In the genomic region with DNA sequence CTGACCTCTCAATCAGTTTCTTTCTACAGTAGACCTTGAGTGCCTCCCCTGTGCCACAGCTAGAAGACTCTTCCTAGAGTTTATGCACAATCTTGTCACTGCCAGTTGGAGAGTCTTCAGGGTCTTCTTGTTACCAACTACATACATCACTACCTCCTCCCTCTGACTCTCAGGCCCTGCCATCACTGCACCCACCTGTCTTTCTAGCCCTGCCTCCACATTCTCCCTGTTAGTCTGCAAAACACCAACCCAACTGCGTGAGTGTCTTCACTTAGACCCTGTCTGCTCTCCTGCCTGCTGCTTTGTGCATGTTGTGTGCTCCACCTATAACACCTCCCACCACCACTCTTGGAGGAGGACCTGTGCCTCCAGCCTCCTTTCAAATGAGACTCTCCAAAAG, we compare ENCODE assay signal across 27 cellular contexts.
"Had no signal": no experiment of that assay in that cellular context is flagged by ENCODE, and none has a peak within 500 bp of the region (broad histone marks: within the 10 kb centered on the region; RNA-seq: fewer than 3 reads in every experiment).

No MANE protein-coding gene starts in this region.

- DNase-seq: stimulated activated CD4-positive, alpha-beta T cell treated with anti-CD3 and anti-CD28 coated beads, Interleukin-2, amount 100 ng/mL, for 48 hours; stimulated activated CD4-positive, alpha-beta T cell treated with anti-CD3 and anti-CD28 coated beads, Interleukin-4, amount 100 ng/mL, for 1 hour; stimulated activated CD4-positive, alpha-beta T cell treated with anti-CD3 and anti-CD28 coated beads, Interleukin-4, amount 100 ng/mL, for 24 hours; stimulated activated CD4-positive, alpha-beta T cell treated with anti-CD3 and anti-CD28 coated beads, Interleukin-4, amount 100 ng/mL, for 4 hours; stimulated activated CD8-positive, alpha-beta memory T cell treated with anti-CD3 and anti-CD28 coated beads, Interleukin-4, amount 100 ng/mL, for 48 hours; stimulated activated naive B cell treated with anti-CD40 and anti-IgM and Interleukin-4, amounts not matched to agents 10 μg/mL and 1 μg/mL and 100 μg/mL, for 72 hours; stimulated activated naive CD4-positive, alpha-beta T cell; stimulated activated naive CD4-positive, alpha-beta T cell treated with Interleukin-2 at 50 U/mL for 16 hours; stimulated activated naive CD8-positive, alpha-beta T cell treated with anti-CD3 and anti-CD28 coated beads, Interleukin-15, amount 100 ng/mL, for 72 hours; stimulated activated naive CD8-positive, alpha-beta T cell treated with anti-CD3 and anti-CD28 coated beads, Interleukin-15, Interleukin-2, amounts not matched to agents 100 U/mL and 50 U/mL, for 24 hours; stomach; substantia nigra; testis; thyroid gland; tibial artery; transverse colon; trophoblast cell; upper lobe of left lung; upper lobe of right lung; uterus had no signal

- H3K9me3 ChIP-seq: stomach, suprapubic skin, testis, thoracic aorta, thyroid gland, tibial artery, tibial nerve, transverse colon, upper lobe of left lung, upper lobe of right lung, uterus had no signal

- H3K4me3 ChIP-seq: stomach, suprapubic skin, testis, thoracic aorta, thyroid gland, tibial artery, tibial nerve, transverse colon, upper lobe of left lung, upper lobe of right lung, uterus had no signal

- H3K4me1 Mint-ChIP-seq: stimulated activated effector memory CD8-positive, alpha-beta T cell treated with anti-CD3 and anti-CD28 coated beads, Interleukin-12 subunit alpha, Interleukin-12 subunit beta, amount 100 ng/mL, for 72 hours; stimulated activated memory B cell treated with anti-CD40 and anti-IgM and Interleukin-4, amounts not matched to agents 10 μg/mL and 1 μg/mL and 100 μg/mL, for 72 hours; stimulated activated naive B cell treated with anti-CD40 and anti-IgM and Interleukin-4, amounts not matched to agents 10 μg/mL and 1 μg/mL and 100 μg/mL, for 72 hours; stimulated activated naive CD8-positive, alpha-beta T cell treated with anti-CD3 and anti-CD28 coated beads, Interleukin-15, amount 100 ng/mL, for 72 hours had no signal

- H3K36me3 ChIP-seq: stomach, suprapubic skin, thoracic aorta, thyroid gland, tibial artery, tibial nerve, transverse colon, upper lobe of left lung, upper lobe of right lung, uterus had no signal

- H3K4me1 ChIP-seq: stomach, suprapubic skin, testis, thyroid gland, tibial artery, tibial nerve, transverse colon, upper lobe of left lung, upper lobe of right lung, uterus had no signal

- H3K4me3 Mint-ChIP-seq: stimulated activated effector memory CD8-positive, alpha-beta T cell treated with anti-CD3 and anti-CD28 coated beads, Interleukin-12 subunit alpha, Interleukin-12 subunit beta, amount 100 ng/mL, for 72 hours; stimulated activated memory B cell treated with anti-CD40 and anti-IgM and Interleukin-4, amounts not matched to agents 10 μg/mL and 1 μg/mL and 100 μg/mL, for 72 hours; stimulated activated naive B cell treated with anti-CD40 and anti-IgM and Interleukin-4, amounts not matched to agents 10 μg/mL and 1 μg/mL and 100 μg/mL, for 72 hours; stimulated activated naive CD8-positive, alpha-beta T cell treated with anti-CD3 and anti-CD28 coated beads, Interleukin-15, amount 100 ng/mL, for 72 hours; stimulated activated naive CD8-positive, alpha-beta T cell treated with anti-CD3 and anti-CD28 coated beads, Interleukin-15, Interleukin-2, amounts not matched to agents 100 ng/mL and 50 ng/mL, for 24 hours; type B pancreatic cell had no signal

- H3K27me3 Mint-ChIP-seq: stimulated activated memory B cell treated with anti-CD40 and anti-IgM and Interleukin-4, amounts not matched to agents 10 μg/mL and 1 μg/mL and 100 μg/mL, for 72 hours had no signal

- H3K36me3 Mint-ChIP-seq: stimulated activated effector memory CD8-positive, alpha-beta T cell treated with anti-CD3 and anti-CD28 coated beads, Interleukin-12 subunit alpha, Interleukin-12 subunit beta, amount 100 ng/mL, for 72 hours; stimulated activated memory B cell treated with anti-CD40 and anti-IgM and Interleukin-4, amounts not matched to agents 10 μg/mL and 1 μg/mL and 100 μg/mL, for 72 hours; stimulated activated naive B cell treated with anti-CD40 and anti-IgM and Interleukin-4, amounts not matched to agents 10 μg/mL and 1 μg/mL and 100 μg/mL, for 72 hours; type B pancreatic cell had no signal

- H3K27ac Mint-ChIP-seq: stimulated activated effector memory CD8-positive, alpha-beta T cell treated with anti-CD3 and anti-CD28 coated beads, Interleukin-12 subunit alpha, Interleukin-12 subunit beta, amount 100 ng/mL, for 72 hours; stimulated activated memory B cell treated with anti-CD40 and anti-IgM and Interleukin-4, amounts not matched to agents 10 μg/mL and 1 μg/mL and 100 μg/mL, for 72 hours; stimulated activated naive B cell treated with anti-CD40 and anti-IgM and Interleukin-4, amounts not matched to agents 10 μg/mL and 1 μg/mL and 100 μg/mL, for 72 hours; stimulated activated naive CD8-positive, alpha-beta T cell treated with anti-CD3 and anti-CD28 coated beads, Interleukin-15, amount 100 ng/mL, for 72 hours; stimulated activated naive CD8-positive, alpha-beta T cell treated with anti-CD3 and anti-CD28 coated beads, Interleukin-15, Interleukin-2, amounts not matched to agents 100 ng/mL and 50 ng/mL, for 24 hours; type B pancreatic cell had no signal

- ATAC-seq: stimulated activated effector memory CD8-positive, alpha-beta T cell treated with anti-CD3 and anti-CD28 coated beads, Interleukin-12 subunit alpha, Interleukin-12 subunit beta, amount 100 ng/mL, for 72 hours; stimulated activated memory B cell treated with anti-CD40 and anti-IgM and Interleukin-4, amounts not matched to agents 10 μg/mL and 1 μg/mL and 100 μg/mL, for 72 hours; stimulated activated naive B cell treated with anti-CD40 and anti-IgM and Interleukin-4, amounts not matched to agents 10 μg/mL and 1 μg/mL and 100 μg/mL, for 72 hours; stimulated activated naive CD8-positive, alpha-beta T cell treated with anti-CD3 and anti-CD28 coated beads, Interleukin-15, amount 100 ng/mL, for 72 hours; stimulated activated naive CD8-positive, alpha-beta T cell treated with anti-CD3 and anti-CD28 coated beads, Interleukin-15, Interleukin-2, amounts not matched to agents 100 U/mL and 50 U/mL, for 24 hours; upper lobe of right lung had no signal

- H3K27me3 ChIP-seq: stomach, suprapubic skin, testis, thyroid gland, tibial artery, tibial nerve, transverse colon, upper lobe of left lung, upper lobe of right lung, uterus had no signal

- H3K27ac ChIP-seq: stomach, suprapubic skin, testis, thoracic aorta, thyroid gland, tibial artery, tibial nerve, transverse colon, upper lobe of left lung, upper lobe of right lung, uterus had no signal

- H3K9me3 Mint-ChIP-seq: stimulated activated effector memory CD8-positive, alpha-beta T cell treated with anti-CD3 and anti-CD28 coated beads, Interleukin-12 subunit alpha, Interleukin-12 subunit beta, amount 100 ng/mL, for 72 hours; stimulated activated memory B cell treated with anti-CD40 and anti-IgM and Interleukin-4, amounts not matched to agents 10 μg/mL and 1 μg/mL and 100 μg/mL, for 72 hours; stimulated activated naive B cell treated with anti-CD40 and anti-IgM and Interleukin-4, amounts not matched to agents 10 μg/mL and 1 μg/mL and 100 μg/mL, for 72 hours; stimulated activated naive CD8-positive, alpha-beta T cell treated with anti-CD3 and anti-CD28 coated beads, Interleukin-15, amount 100 ng/mL, for 72 hours; stimulated activated naive CD8-positive, alpha-beta T cell treated with anti-CD3 and anti-CD28 coated beads, Interleukin-15, Interleukin-2, amounts not matched to agents 100 ng/mL and 50 ng/mL, for 24 hours; type B pancreatic cell had no signal
